Comparison of ENCODE assay signal across 16 cellular contexts in genomic region chr21:44092201-44092600, GRCh38. TPM values are rescaled to one million over a fixed set of nuclear protein-coding genes. Genes with fewer than 3 reads are reported as not detected.
DNase-seq lines count a peak whose midpoint lies in the region.
"Had no signal": no experiment of that assay in that cellular context is flagged by ENCODE, and none has a peak within 500 bp of the region (broad histone marks: within the 10 kb centered on the region; RNA-seq: fewer than 3 reads in every experiment).

No MANE protein-coding gene starts in this region.

- no peaks in the 10 kb centered on the region for H3K9me3 Mint-ChIP-seq in activated T-cell treated with anti-CD3 and anti-CD28 coated beads, Interleukin-2, amount 50 U/mL, for 24 hours
- H3K9me3 Mint-ChIP-seq: CD4-positive, alpha-beta memory T cell had no signal

- H3K27me3 ChIP-seq in mesenchymal stem cell (ENCODE audit: control insufficient read depth in 1 of 2, insufficient read depth in 1 of 2, low read length in 2 of 2): no peaks in the 10 kb centered on the region
- H3K27me3 ChIP-seq: pancreas had no signal

- H3K27ac Mint-ChIP-seq in activated T-cell treated with anti-CD3 and anti-CD28 coated beads, Interleukin-2, amount 50 U/mL, for 24 hours: peak overlapping the region; percentile 27
- H3K27ac Mint-ChIP-seq: activated CD4-positive, alpha-beta T cell treated with anti-CD3 and anti-CD28 coated beads for 36 hours had no signal

- H3K79me1 ChIP-seq in mesenchymal stem cell (replicated peaks; ENCODE audit: low read length, poor library complexity, severe bottlenecking): peaks cover 26% of the 10 kb centered on the region

- H3K4me1 Mint-ChIP-seq in activated T-cell treated with anti-CD3 and anti-CD28 coated beads, Interleukin-2, amount 50 U/mL, for 24 hours (ENCODE audit: low read depth): peaks cover 37% of the 10 kb centered on the region

- H3K9ac ChIP-seq in mesenchymal stem cell (ENCODE audit: low read length): no peak overlapping the region

- H3K4me3 Mint-ChIP-seq in activated T-cell treated with anti-CD3 and anti-CD28 coated beads, Interleukin-2, amount 50 U/mL, for 24 hours: no peak overlapping the region
- H3K4me3 Mint-ChIP-seq: activated CD4-positive, alpha-beta T cell treated with anti-CD3 and anti-CD28 coated beads for 36 hours had no signal

- H2BK12ac ChIP-seq in mesenchymal stem cell (ENCODE audit: low read length in 2 of 2): no peak overlapping the region

- H4K91ac ChIP-seq in mesenchymal stem cell (ENCODE audit: low read length): no peak overlapping the region

- peaks cover 49 to 65% of the 10 kb centered on the region in 2 experiments for H3K36me3 ChIP-seq in mesenchymal stem cell (ENCODE audit: control insufficient read depth in 1 of 2, insufficient read depth in 2 of 2, low read depth in 1 of 2, low read length in 2 of 2)

- no peak overlapping the region for H4K8ac ChIP-seq in mesenchymal stem cell (ENCODE audit: low read length)

- H3K23ac ChIP-seq in mesenchymal stem cell (ENCODE audit: low read length in 2 of 2): no peak overlapping the region

- H3K14ac ChIP-seq in mesenchymal stem cell (ENCODE audit: low read length in 2 of 2): no peak overlapping the region

- no peak overlapping the region for H2AK5ac ChIP-seq in mesenchymal stem cell (ENCODE audit: low read length, severe bottlenecking)

- no peak overlapping the region for H2BK5ac ChIP-seq in mesenchymal stem cell (ENCODE audit: low read depth, low read length, poor library complexity, severe bottlenecking)

- H3K9me3 ChIP-seq in mesenchymal stem cell (ENCODE audit: control insufficient read depth, low read length): no peaks in the 10 kb centered on the region
- H3K9me3 ChIP-seq: pancreas had no signal

- peak; percentile 5 for DNase-seq in activated T-cell treated with anti-CD3 and anti-CD28 coated beads, Interleukin-2, amount 50 U/mL, for 24 hours
- no peak for DNase-seq in activated T-cell treated with anti-CD3 and anti-CD28 coated beads, Interleukin-2, amount 50 U/mL, for 48 hours
- DNase-seq in mucosa of gallbladder (ENCODE audit: low spot score): peak; percentile 3
- no peak for DNase-seq in SKM-1 treated with dmso at 0.1 percent for 144 hours (lab: John Stamatoyannopoulos, UW; ENCODE audit: unreplicated experiment)
- DNase-seq in HPDE6-E6E7 (ENCODE audit: extremely low spot score): no peak
- no peak for DNase-seq in mesenchymal stem cell
- DNase-seq: activated CD4-positive, alpha-beta T cell treated with anti-CD3 and anti-CD28 coated beads for 36 hours; CD4-positive, alpha-beta memory T cell; cerebellar nuclear complex; DMS79 treated with DMSO at 0.1 percent for 48 hours; NCI-H146; SHP77 treated with DMSO at 0.1 percent for 48 hours had no signal

- H2BK120ac ChIP-seq in mesenchymal stem cell (ENCODE audit: low read depth, low read length): no peak overlapping the region

- H2BK15ac ChIP-seq in mesenchymal stem cell (ENCODE audit: low read depth, poor library complexity, severe bottlenecking): no peak overlapping the region

- H2AFZ ChIP-seq in mesenchymal stem cell (ENCODE audit: low read depth, low read length): no peak overlapping the region

- H3K4ac ChIP-seq in mesenchymal stem cell (ENCODE audit: low read depth in 1 of 2, low read length in 2 of 2): no peak overlapping the region

- no peak overlapping the region for H3K4me2 ChIP-seq in mesenchymal stem cell (ENCODE audit: low read length, poor library complexity, severe bottlenecking)

- H3K18ac ChIP-seq in mesenchymal stem cell (ENCODE audit: low read depth in 1 of 2, low read length in 2 of 2): no peak overlapping the region

- no peaks in the 10 kb centered on the region for H3K27me3 Mint-ChIP-seq in activated T-cell treated with anti-CD3 and anti-CD28 coated beads, Interleukin-2, amount 50 U/mL, for 24 hours
- H3K27me3 Mint-ChIP-seq: activated CD4-positive, alpha-beta T cell treated with anti-CD3 and anti-CD28 coated beads for 36 hours; CD4-positive, alpha-beta memory T cell had no signal

- H3K4me3 ChIP-seq in mesenchymal stem cell (ENCODE audit: insufficient read depth in 1 of 2, low read depth in 1 of 2, low read length in 2 of 2): no peak overlapping the region
- H3K4me3 ChIP-seq: pancreas, skin epidermis had no signal

- peak overlapping the region; percentile 79 for H3K27ac ChIP-seq in cingulate gyrus (ENCODE audit: low read depth, low read length)
- peak overlapping the region; percentile 96 for H3K27ac ChIP-seq in temporal lobe (ENCODE audit: low read depth, low read length)
- H3K27ac ChIP-seq in mesenchymal stem cell (ENCODE audit: low read length, poor library complexity, severe bottlenecking): no peak overlapping the region
- H3K27ac ChIP-seq: pancreas had no signal

- H3K36me3 Mint-ChIP-seq in activated T-cell treated with anti-CD3 and anti-CD28 coated beads, Interleukin-2, amount 50 U/mL, for 24 hours (ENCODE audit: low read depth): peaks cover 73% of the 10 kb centered on the region

- 98% methylated on average over 8 of the region's 10 CpGs for WGBS in mesenchymal stem cell

- peaks cover 24% of the 10 kb centered on the region for H3K4me1 ChIP-seq in mesenchymal stem cell (ENCODE audit: control insufficient read depth, insufficient read depth, low read depth, low read length)
- H3K4me1 ChIP-seq: pancreas had no signal

RNA-seq across cellular contexts. Expression of gene PWP2, which starts 15.0 kb away (rescaled TPM):
- 6.2 TPM for total RNA-seq in mucosa of gallbladder
- total RNA-seq in temporal lobe: 9.6 TPM
- 0.12 TPM for polyA plus RNA-seq in mesenchymal stem cell (2013, experiment 1 of 2)
- polyA plus RNA-seq in mesenchymal stem cell (2013, experiment 2 of 2): 0.15 TPM

RNA-seq across cellular contexts. Expression of gene GATD3, which starts 41.3 kb away (rescaled TPM):
- total RNA-seq in mucosa of gallbladder (10.1 TPM), temporal lobe (20.7 TPM)
- polyA plus RNA-seq in mesenchymal stem cell (2013, experiment 1 of 2): 7.4 TPM
- polyA plus RNA-seq in mesenchymal stem cell (2013, experiment 2 of 2): 7.0 TPM

Comparison
In these comparisons a context has a peak if more than half of its experiments do, and no peak if none do; other contexts are left out.
1. DNase-seq: peak in activated T-cell treated with anti-CD3 and anti-CD28 coated beads, Interleukin-2, amount 50 U/mL, for 24 hours (single experiment) and mucosa of gallbladder (single experiment); none in activated T-cell treated with anti-CD3 and anti-CD28 coated beads, Interleukin-2, amount 50 U/mL, for 48 hours (0 of 2), SKM-1 treated with dmso at 0.1 percent for 144 hours (single experiment), HPDE6-E6E7 (single experiment) and mesenchymal stem cell (single experiment).